In the genomic region with DNA sequence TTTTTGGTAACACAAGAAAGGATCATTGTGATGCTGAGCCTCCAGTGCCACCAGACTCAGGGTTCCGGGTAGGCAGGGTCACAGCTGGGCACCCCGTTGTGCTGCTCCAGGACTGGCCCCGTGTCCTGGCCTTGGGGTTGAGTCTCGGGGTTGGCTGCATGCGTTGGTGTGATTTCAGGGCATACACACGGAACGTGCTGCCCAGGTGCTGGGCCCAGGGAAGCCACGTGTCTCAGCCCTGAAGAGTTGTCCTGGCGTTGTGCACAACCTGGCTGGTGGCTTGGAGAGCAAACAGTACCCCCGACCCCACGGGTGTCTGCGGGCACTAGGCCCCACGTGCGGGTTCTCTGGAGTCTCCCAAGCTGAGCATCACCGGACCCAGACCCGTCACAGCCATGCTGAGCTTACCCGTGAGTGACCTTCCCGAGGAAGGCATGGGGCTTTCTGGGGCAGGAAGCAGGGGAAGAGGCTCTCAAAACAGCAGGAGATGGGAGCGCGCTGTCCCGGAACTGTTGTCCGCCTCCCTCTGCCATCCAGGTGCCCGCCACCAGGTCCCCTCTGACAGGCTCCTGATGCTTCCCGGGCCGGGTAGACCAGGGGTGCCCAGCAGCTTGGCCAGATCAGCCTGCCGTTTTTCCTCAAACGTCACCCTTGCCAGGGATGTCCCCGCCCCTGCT, we compare ENCODE assay signal across 1 cellular context.
TF ChIP-seq lines count a peak whose summit lies in the region.

No MANE protein-coding gene starts in this region.

TF ChIP-seq in GM12878, 131 proteins besides CTCF, POLR2A, EP300 and RAD21 (continued from another document and continues in another):
- TF ChIP-seq, protein P1, sequence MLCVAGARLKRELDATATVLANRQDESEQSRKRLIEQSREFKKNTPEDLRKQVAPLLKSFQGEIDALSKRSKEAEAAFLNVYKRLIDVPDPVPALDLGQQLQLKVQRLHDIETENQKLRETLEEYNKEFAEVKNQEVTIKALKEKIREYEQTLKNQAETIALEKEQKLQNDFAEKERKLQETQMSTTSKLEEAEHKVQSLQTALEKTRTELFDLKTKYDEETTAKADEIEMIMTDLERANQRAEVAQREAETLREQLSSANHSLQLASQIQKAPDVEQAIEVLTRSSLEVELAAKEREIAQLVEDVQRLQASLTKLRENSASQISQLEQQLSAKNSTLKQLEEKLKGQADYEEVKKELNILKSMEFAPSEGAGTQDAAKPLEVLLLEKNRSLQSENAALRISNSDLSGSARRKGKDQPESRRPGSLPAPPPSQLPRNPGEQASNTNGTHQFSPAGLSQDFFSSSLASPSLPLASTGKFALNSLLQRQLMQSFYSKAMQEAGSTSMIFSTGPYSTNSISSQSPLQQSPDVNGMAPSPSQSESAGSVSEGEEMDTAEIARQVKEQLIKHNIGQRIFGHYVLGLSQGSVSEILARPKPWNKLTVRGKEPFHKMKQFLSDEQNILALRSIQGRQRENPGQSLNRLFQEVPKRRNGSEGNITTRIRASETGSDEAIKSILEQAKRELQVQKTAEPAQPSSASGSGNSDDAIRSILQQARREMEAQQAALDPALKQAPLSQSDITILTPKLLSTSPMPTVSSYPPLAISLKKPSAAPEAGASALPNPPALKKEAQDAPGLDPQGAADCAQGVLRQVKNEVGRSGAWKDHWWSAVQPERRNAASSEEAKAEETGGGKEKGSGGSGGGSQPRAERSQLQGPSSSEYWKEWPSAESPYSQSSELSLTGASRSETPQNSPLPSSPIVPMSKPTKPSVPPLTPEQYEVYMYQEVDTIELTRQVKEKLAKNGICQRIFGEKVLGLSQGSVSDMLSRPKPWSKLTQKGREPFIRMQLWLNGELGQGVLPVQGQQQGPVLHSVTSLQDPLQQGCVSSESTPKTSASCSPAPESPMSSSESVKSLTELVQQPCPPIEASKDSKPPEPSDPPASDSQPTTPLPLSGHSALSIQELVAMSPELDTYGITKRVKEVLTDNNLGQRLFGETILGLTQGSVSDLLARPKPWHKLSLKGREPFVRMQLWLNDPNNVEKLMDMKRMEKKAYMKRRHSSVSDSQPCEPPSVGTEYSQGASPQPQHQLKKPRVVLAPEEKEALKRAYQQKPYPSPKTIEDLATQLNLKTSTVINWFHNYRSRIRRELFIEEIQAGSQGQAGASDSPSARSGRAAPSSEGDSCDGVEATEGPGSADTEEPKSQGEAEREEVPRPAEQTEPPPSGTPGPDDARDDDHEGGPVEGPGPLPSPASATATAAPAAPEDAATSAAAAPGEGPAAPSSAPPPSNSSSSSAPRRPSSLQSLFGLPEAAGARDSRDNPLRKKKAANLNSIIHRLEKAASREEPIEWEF (IDR thresholded peaks at IDR 0.05; ENCODE audit: insufficient replicate concordance, low read depth, low read length), result no peak
- TF ChIP-seq, protein P2, sequence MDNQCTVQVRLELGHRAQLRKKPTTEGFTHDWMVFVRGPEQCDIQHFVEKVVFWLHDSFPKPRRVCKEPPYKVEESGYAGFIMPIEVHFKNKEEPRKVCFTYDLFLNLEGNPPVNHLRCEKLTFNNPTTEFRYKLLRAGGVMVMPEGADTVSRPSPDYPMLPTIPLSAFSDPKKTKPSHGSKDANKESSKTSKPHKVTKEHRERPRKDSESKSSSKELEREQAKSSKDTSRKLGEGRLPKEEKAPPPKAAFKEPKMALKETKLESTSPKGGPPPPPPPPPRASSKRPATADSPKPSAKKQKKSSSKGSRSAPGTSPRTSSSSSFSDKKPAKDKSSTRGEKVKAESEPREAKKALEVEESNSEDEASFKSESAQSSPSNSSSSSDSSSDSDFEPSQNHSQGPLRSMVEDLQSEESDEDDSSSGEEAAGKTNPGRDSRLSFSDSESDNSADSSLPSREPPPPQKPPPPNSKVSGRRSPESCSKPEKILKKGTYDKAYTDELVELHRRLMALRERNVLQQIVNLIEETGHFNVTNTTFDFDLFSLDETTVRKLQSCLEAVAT (IDR thresholded peaks at IDR 0.05), result peak; percentile 84; the same call in 1 of the 2 replicates
- TF ChIP-seq POLR2AphosphoS5 (IDR thresholded peaks at IDR 0.05; ENCODE audit: low read length) (peak; percentile 52), SIX5 (IDR thresholded peaks at IDR 0.05; ENCODE audit: low read depth, low read length, severe bottlenecking) (no peak), BACH1 (IDR thresholded peaks at IDR 0.05; ENCODE audit: borderline replicate concordance) (no peak; the same call in 1 of the 2 replicates), HDGF (IDR thresholded peaks at IDR 0.05) (0 out of 2 replicates have a peak, but pooled peaks have one; percentile 55), GATAD2B (conservative IDR thresholded peaks at IDR 0.05; ENCODE audit: low read depth) (peak; percentile 47; the same call in 1 of the 2 replicates), BHLHE40 (IDR thresholded peaks at IDR 0.05; ENCODE audit: borderline replicate concordance in 1 of 2, low read depth in 2 of 2, low read length in 1 of 2) (peak; percentile 75 to 80; a peak in 3 of 4 replicates), TAF1 (IDR thresholded peaks at IDR 0.05; ENCODE audit: borderline replicate concordance, low read depth, low read length) (no peak), KLF5 (IDR thresholded peaks at IDR 0.05; ENCODE audit: partially characterized antibody) (no peak), PAX5 (IDR thresholded peaks at IDR 0.05; ENCODE audit: borderline replicate concordance, low read depth, low read length) (0 out of 2 replicates have a peak, but pooled peaks have one; percentile 1), PAX8 (IDR thresholded peaks at IDR 0.05) (no peak), STAT3 (IDR thresholded peaks at IDR 0.05; ENCODE audit: low read depth, low read length) (no peak), ETV6 (conservative IDR thresholded peaks at IDR 0.05 in 1 of 2, IDR thresholded peaks at IDR 0.05 in 1 of 2; ENCODE audit: borderline replicate concordance in 1 of 2, low read depth in 1 of 2) (no peak), MEF2B (IDR thresholded peaks at IDR 0.05; ENCODE audit: partially characterized antibody, poor library complexity, severe bottlenecking) (no peak), NR2F1 (conservative IDR thresholded peaks at IDR 0.05) (no peak; the same call in 1 of the 2 replicates), STAT1 (conservative IDR thresholded peaks at IDR 0.05) (no peak), DPF2 (IDR thresholded peaks at IDR 0.05) (no peak; the same call in 1 of the 2 replicates), CHD1 (IDR thresholded peaks at IDR 0.05; ENCODE audit: low read depth, low read length) (peak; percentile 71; the same call in 1 of the 2 replicates), NFIC (IDR thresholded peaks at IDR 0.05; ENCODE audit: low read depth, low read length) (no peak), RCOR1 (conservative IDR thresholded peaks at IDR 0.05; ENCODE audit: low read depth, low read length) (no peak), HDAC6 (IDR thresholded peaks at IDR 0.05; ENCODE audit: unreplicated experiment) (no peak), SIN3A (IDR thresholded peaks at IDR 0.05; ENCODE audit: low read depth, low read length) (no peak; the same call in 1 of the 2 replicates), ZZZ3 (IDR thresholded peaks at IDR 0.05; ENCODE audit: control insufficient read depth, insufficient read length, low read depth) (no peak), CBFB (IDR thresholded peaks at IDR 0.05; ENCODE audit: low read depth) (0 out of 2 replicates have a peak, but pooled peaks have one; percentile 28)
- TF ChIP-seq, protein P3, sequence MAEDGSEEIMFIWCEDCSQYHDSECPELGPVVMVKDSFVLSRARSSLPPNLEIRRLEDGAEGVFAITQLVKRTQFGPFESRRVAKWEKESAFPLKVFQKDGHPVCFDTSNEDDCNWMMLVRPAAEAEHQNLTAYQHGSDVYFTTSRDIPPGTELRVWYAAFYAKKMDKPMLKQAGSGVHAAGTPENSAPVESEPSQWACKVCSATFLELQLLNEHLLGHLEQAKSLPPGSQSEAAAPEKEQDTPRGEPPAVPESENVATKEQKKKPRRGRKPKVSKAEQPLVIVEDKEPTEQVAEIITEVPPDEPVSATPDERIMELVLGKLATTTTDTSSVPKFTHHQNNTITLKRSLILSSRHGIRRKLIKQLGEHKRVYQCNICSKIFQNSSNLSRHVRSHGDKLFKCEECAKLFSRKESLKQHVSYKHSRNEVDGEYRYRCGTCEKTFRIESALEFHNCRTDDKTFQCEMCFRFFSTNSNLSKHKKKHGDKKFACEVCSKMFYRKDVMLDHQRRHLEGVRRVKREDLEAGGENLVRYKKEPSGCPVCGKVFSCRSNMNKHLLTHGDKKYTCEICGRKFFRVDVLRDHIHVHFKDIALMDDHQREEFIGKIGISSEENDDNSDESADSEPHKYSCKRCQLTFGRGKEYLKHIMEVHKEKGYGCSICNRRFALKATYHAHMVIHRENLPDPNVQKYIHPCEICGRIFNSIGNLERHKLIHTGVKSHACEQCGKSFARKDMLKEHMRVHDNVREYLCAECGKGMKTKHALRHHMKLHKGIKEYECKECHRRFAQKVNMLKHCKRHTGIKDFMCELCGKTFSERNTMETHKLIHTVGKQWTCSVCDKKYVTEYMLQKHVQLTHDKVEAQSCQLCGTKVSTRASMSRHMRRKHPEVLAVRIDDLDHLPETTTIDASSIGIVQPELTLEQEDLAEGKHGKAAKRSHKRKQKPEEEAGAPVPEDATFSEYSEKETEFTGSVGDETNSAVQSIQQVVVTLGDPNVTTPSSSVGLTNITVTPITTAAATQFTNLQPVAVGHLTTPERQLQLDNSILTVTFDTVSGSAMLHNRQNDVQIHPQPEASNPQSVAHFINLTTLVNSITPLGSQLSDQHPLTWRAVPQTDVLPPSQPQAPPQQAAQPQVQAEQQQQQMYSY (CRISPR knock-in tag; IDR thresholded peaks at IDR 0.05), result no peak
- TF ChIP-seq, protein P4, sequence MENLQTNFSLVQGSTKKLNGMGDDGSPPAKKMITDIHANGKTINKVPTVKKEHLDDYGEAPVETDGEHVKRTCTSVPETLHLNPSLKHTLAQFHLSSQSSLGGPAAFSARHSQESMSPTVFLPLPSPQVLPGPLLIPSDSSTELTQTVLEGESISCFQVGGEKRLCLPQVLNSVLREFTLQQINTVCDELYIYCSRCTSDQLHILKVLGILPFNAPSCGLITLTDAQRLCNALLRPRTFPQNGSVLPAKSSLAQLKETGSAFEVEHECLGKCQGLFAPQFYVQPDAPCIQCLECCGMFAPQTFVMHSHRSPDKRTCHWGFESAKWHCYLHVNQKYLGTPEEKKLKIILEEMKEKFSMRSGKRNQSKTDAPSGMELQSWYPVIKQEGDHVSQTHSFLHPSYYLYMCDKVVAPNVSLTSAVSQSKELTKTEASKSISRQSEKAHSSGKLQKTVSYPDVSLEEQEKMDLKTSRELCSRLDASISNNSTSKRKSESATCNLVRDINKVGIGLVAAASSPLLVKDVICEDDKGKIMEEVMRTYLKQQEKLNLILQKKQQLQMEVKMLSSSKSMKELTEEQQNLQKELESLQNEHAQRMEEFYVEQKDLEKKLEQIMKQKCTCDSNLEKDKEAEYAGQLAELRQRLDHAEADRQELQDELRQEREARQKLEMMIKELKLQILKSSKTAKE (IDR thresholded peaks at IDR 0.05; ENCODE audit: low read depth, poor library complexity, severe bottlenecking), result no peak
- TF ChIP-seq, protein P5, sequence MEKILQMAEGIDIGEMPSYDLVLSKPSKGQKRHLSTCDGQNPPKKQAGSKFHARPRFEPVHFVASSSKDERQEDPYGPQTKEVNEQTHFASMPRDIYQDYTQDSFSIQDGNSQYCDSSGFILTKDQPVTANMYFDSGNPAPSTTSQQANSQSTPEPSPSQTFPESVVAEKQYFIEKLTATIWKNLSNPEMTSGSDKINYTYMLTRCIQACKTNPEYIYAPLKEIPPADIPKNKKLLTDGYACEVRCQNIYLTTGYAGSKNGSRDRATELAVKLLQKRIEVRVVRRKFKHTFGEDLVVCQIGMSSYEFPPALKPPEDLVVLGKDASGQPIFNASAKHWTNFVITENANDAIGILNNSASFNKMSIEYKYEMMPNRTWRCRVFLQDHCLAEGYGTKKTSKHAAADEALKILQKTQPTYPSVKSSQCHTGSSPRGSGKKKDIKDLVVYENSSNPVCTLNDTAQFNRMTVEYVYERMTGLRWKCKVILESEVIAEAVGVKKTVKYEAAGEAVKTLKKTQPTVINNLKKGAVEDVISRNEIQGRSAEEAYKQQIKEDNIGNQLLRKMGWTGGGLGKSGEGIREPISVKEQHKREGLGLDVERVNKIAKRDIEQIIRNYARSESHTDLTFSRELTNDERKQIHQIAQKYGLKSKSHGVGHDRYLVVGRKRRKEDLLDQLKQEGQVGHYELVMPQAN (conservative IDR thresholded peaks at IDR 0.05), result 0 out of 2 replicates have a peak, but pooled peaks have one; percentile 36
- TF ChIP-seq, protein P6, sequence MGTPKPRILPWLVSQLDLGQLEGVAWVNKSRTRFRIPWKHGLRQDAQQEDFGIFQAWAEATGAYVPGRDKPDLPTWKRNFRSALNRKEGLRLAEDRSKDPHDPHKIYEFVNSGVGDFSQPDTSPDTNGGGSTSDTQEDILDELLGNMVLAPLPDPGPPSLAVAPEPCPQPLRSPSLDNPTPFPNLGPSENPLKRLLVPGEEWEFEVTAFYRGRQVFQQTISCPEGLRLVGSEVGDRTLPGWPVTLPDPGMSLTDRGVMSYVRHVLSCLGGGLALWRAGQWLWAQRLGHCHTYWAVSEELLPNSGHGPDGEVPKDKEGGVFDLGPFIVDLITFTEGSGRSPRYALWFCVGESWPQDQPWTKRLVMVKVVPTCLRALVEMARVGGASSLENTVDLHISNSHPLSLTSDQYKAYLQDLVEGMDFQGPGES (IDR thresholded peaks at IDR 0.05), result no peak
- TF ChIP-seq, protein P7, sequence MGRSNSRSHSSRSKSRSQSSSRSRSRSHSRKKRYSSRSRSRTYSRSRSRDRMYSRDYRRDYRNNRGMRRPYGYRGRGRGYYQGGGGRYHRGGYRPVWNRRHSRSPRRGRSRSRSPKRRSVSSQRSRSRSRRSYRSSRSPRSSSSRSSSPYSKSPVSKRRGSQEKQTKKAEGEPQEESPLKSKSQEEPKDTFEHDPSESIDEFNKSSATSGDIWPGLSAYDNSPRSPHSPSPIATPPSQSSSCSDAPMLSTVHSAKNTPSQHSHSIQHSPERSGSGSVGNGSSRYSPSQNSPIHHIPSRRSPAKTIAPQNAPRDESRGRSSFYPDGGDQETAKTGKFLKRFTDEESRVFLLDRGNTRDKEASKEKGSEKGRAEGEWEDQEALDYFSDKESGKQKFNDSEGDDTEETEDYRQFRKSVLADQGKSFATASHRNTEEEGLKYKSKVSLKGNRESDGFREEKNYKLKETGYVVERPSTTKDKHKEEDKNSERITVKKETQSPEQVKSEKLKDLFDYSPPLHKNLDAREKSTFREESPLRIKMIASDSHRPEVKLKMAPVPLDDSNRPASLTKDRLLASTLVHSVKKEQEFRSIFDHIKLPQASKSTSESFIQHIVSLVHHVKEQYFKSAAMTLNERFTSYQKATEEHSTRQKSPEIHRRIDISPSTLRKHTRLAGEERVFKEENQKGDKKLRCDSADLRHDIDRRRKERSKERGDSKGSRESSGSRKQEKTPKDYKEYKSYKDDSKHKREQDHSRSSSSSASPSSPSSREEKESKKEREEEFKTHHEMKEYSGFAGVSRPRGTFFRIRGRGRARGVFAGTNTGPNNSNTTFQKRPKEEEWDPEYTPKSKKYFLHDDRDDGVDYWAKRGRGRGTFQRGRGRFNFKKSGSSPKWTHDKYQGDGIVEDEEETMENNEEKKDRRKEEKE (IDR thresholded peaks at IDR 0.05), result no peak
